ENCODE assay signal across 13 cellular contexts in the genomic region with DNA sequence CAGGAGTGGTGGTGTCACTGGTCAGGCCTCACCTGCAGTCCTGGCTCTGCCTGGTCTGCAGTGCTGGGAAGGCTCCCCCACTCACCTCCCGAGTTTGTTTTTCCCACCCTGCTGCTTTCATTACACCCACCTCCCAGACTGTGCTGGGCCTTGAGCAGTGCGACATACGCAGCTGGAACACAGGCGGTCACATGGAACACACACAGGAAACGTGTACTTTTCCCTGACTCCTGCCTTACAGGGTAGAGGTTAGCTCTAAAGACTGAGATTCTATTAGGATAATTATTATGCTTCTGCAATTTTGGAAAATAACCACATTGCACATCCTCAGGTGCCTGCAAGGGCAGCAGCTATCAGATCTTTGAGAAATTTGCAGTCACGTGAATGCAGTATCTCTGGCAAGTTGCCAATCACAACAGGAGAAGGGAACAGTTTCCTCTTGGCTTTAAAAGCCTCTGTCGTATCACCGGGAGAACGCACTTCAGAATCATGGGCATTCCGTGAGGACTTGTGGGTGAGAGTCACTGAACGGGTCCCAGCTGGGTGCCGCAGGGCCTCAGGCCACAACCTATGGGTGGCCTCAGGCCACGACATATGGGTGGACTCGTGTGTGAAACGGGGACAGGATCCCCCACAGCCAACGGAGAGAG.
DNase-seq lines count a peak whose midpoint lies in the region; ATAC-seq and TF ChIP-seq lines count a peak whose summit lies in the region.
"Had no signal": no experiment of that assay in that cellular context is flagged by ENCODE, and none has a peak within 500 bp of the region (broad histone marks: within the 10 kb centered on the region; RNA-seq: fewer than 3 reads in every experiment).

No MANE protein-coding gene starts in this region.

- no peaks in the 10 kb centered on the region for H3K9me3 Mint-ChIP-seq in stimulated activated effector memory CD8-positive, alpha-beta T cell treated with anti-CD3 and anti-CD28 coated beads, Interleukin-12 subunit alpha, Interleukin-12 subunit beta, amount 100 ng/mL, for 72 hours
- no peaks in the 10 kb centered on the region for H3K9me3 Mint-ChIP-seq in naive thymus-derived CD4-positive, alpha-beta T cell

- ATAC-seq in stimulated activated effector memory CD8-positive, alpha-beta T cell treated with anti-CD3 and anti-CD28 coated beads, Interleukin-12 subunit alpha, Interleukin-12 subunit beta, amount 100 ng/mL, for 72 hours = peak; percentile 31
- no peak for ATAC-seq in naive thymus-derived CD4-positive, alpha-beta T cell
- ATAC-seq: activated CD8-positive, alpha-beta T cell treated with anti-CD3 and anti-CD28 coated beads, Interleukin-2, amount 10 ng/mL, durations not matched to agents 7 days and 5 days had no signal

- H3K4me1 Mint-ChIP-seq in stimulated activated effector memory CD8-positive, alpha-beta T cell treated with anti-CD3 and anti-CD28 coated beads, Interleukin-12 subunit alpha, Interleukin-12 subunit beta, amount 100 ng/mL, for 72 hours = peaks cover 31% of the 10 kb centered on the region
- peaks cover 9 to 24% (median 20%) of the 10 kb centered on the region in 7 donors for H3K4me1 Mint-ChIP-seq in naive thymus-derived CD4-positive, alpha-beta T cell

- no peaks in the 10 kb centered on the region for H3K27me3 Mint-ChIP-seq in naive thymus-derived CD4-positive, alpha-beta T cell
- H3K27me3 Mint-ChIP-seq: activated naive CD4-positive, alpha-beta T cell treated with anti-CD3 and anti-CD28 coated beads, Interleukin-2, amount 50 U/mL, for 24 hours had no signal

- no peak overlapping the region for H3K27ac Mint-ChIP-seq in stimulated activated effector memory CD8-positive, alpha-beta T cell treated with anti-CD3 and anti-CD28 coated beads, Interleukin-12 subunit alpha, Interleukin-12 subunit beta, amount 100 ng/mL, for 72 hours
- H3K27ac Mint-ChIP-seq in naive thymus-derived CD4-positive, alpha-beta T cell = no peak overlapping the region
- H3K27ac Mint-ChIP-seq: activated CD8-positive, alpha-beta T cell treated with anti-CD3 and anti-CD28 coated beads, Interleukin-2, amount 10 ng/mL, durations not matched to agents 7 days and 5 days; activated naive CD4-positive, alpha-beta T cell treated with anti-CD3 and anti-CD28 coated beads, Interleukin-2, amount 50 U/mL, for 24 hours had no signal

- TF ChIP-seq CTCF in fibroblast of the aortic adventitia (IDR thresholded peaks at IDR 0.05; ENCODE audit: insufficient read depth, low read length) = no peak

- peaks cover 0 to 56% (median 18%) of the 10 kb centered on the region in 3 experiments for H3K36me3 ChIP-seq in naive thymus-derived CD4-positive, alpha-beta T cell (ENCODE audit: control insufficient read depth in 2 of 3, insufficient read depth in 3 of 3, low read length in 3 of 3)

- H3K4me3 ChIP-seq in fibroblast of the aortic adventitia (ENCODE audit: low read depth, low read length) = no peak overlapping the region
- H3K4me3 ChIP-seq in naive thymus-derived CD4-positive, alpha-beta T cell (ENCODE audit: low read length) = no peak overlapping the region

- no peaks in the 10 kb centered on the region for H3K9me3 ChIP-seq in naive thymus-derived CD4-positive, alpha-beta T cell (ENCODE audit: control insufficient read depth in 2 of 3, low read length in 3 of 3)

- H3K27me3 ChIP-seq in naive thymus-derived CD4-positive, alpha-beta T cell (ENCODE audit: control insufficient read depth in 2 of 2, insufficient read depth in 2 of 2, low read length in 2 of 2) = no peaks in the 10 kb centered on the region

- no peaks in the 10 kb centered on the region for H3K4me1 ChIP-seq in naive thymus-derived CD4-positive, alpha-beta T cell (ENCODE audit: control insufficient read depth in 2 of 2, insufficient read depth in 2 of 2, low read length in 2 of 2)

- POLR2A ChIA-PET in naive thymus-derived CD4-positive, alpha-beta T cell (lab: Charles Lee) = no interaction called here

- intact Hi-C loops in naive thymus-derived CD4-positive, alpha-beta T cell (cut with micrococcal nuclease) = no loop called here

- CTCF ChIA-PET in naive thymus-derived CD4-positive, alpha-beta T cell (lab: Charles Lee) = interaction anchor here (2.1 kb wide), 1 partner anchor 25 kb away, joined by 6 read pairs; no protein-coding TSS in a partner anchor

- no peak overlapping the region for H3K4me3 Mint-ChIP-seq in stimulated activated effector memory CD8-positive, alpha-beta T cell treated with anti-CD3 and anti-CD28 coated beads, Interleukin-12 subunit alpha, Interleukin-12 subunit beta, amount 100 ng/mL, for 72 hours
- no peak overlapping the region for H3K4me3 Mint-ChIP-seq in naive thymus-derived CD4-positive, alpha-beta T cell
- H3K4me3 Mint-ChIP-seq: activated CD8-positive, alpha-beta T cell treated with anti-CD3 and anti-CD28 coated beads, Interleukin-2, amount 10 ng/mL, durations not matched to agents 7 days and 5 days; activated naive CD4-positive, alpha-beta T cell treated with anti-CD3 and anti-CD28 coated beads, Interleukin-2, amount 50 U/mL, for 24 hours had no signal

- DNase-seq in NCI-H2196 (lab: John Stamatoyannopoulos, UW; ENCODE audit: unreplicated experiment) (peak; percentile 58), NCI-H2196 treated with DMSO at 0.1 percent for 48 hours (lab: John Stamatoyannopoulos, UW; ENCODE audit: unreplicated experiment) (no peak), NCI-H2227 treated with DMSO at 0.1 percent for 48 hours (lab: John Stamatoyannopoulos, UW) (peak; percentile 84), fibroblast of the aortic adventitia (ENCODE audit: low read depth) (peak; percentile 5), HPDE6-E6E7 (ENCODE audit: extremely low spot score) (no peak)
- no peak for DNase-seq in stimulated activated effector memory CD8-positive, alpha-beta T cell treated with anti-CD3 and anti-CD28 coated beads, Interleukin-12 subunit alpha, Interleukin-12 subunit beta, amount 100 ng/mL, for 72 hours (ENCODE audit: low spot score in 2 of 2)
- DNase-seq in naive thymus-derived CD4-positive, alpha-beta T cell = no peak
- DNase-seq in stimulated activated CD4-positive, alpha-beta T cell treated with anti-CD3 and anti-CD28 coated beads, Interleukin-12 subunit alpha, Interleukin-12 subunit beta, amount 100 ng/mL, for 4 hours = no peak
- DNase-seq: activated CD8-positive, alpha-beta T cell treated with anti-CD3 and anti-CD28 coated beads, Interleukin-2, amount 10 ng/mL, durations not matched to agents 7 days and 5 days; MM.1S; OCI-M1; T-helper 2 cell had no signal

- peaks cover 68% of the 10 kb centered on the region for H3K36me3 Mint-ChIP-seq in stimulated activated effector memory CD8-positive, alpha-beta T cell treated with anti-CD3 and anti-CD28 coated beads, Interleukin-12 subunit alpha, Interleukin-12 subunit beta, amount 100 ng/mL, for 72 hours
- H3K36me3 Mint-ChIP-seq in naive thymus-derived CD4-positive, alpha-beta T cell = peaks cover 16 to 85% (median 56%) of the 10 kb centered on the region in 5 donors

- H3K27ac ChIP-seq in naive thymus-derived CD4-positive, alpha-beta T cell (ENCODE audit: low read depth, low read length) = no peak overlapping the region

Comparison
In these comparisons a context has a peak if more than half of its experiments do, and no peak if none do; other contexts are left out.
1. DNase-seq: peak in NCI-H2196 (single experiment), NCI-H2227 treated with DMSO at 0.1 percent for 48 hours (single experiment) and fibroblast of the aortic adventitia (single experiment); none in NCI-H2196 treated with DMSO at 0.1 percent for 48 hours (single experiment), stimulated activated effector memory CD8-positive, alpha-beta T cell treated with anti-CD3 and anti-CD28 coated beads, Interleukin-12 subunit alpha, Interleukin-12 subunit beta, amount 100 ng/mL, for 72 hours (0 of 2), naive thymus-derived CD4-positive, alpha-beta T cell (0 of 9), HPDE6-E6E7 (single experiment) and stimulated activated CD4-positive, alpha-beta T cell treated with anti-CD3 and anti-CD28 coated beads, Interleukin-12 subunit alpha, Interleukin-12 subunit beta, amount 100 ng/mL, for 4 hours (single experiment).